Comparison of ENCODE assay signal across 25 cellular contexts in genomic region chr16:2767140-2767731, GRCh38. TPM values are rescaled to one million over a fixed set of nuclear protein-coding genes. Genes with fewer than 3 reads are reported as not detected.
A peak's percentile ranks its signal among the peaks of the same experiment; 100 is the strongest.
DNase-seq lines count a peak whose midpoint lies in the region; ATAC-seq, FAIRE-seq and TF ChIP-seq lines count a peak whose summit lies in the region.
"Had no signal": no experiment of that assay in that cellular context is flagged by ENCODE, and none has a peak within 500 bp of the region (broad histone marks: within the 10 kb centered on the region; RNA-seq: fewer than 3 reads in every experiment).

No MANE protein-coding gene starts in this region.

- H3K36me3 Mint-ChIP-seq in natural killer cell (peaks cover 18% of the 10 kb centered on the region), memory B cell (peaks cover 60% of the 10 kb centered on the region), mesothelial cell of epicardium (peaks cover 68% of the 10 kb centered on the region)
- peaks cover 36% of the 10 kb centered on the region for H3K36me3 Mint-ChIP-seq in natural killer cell treated with Interleukin-12 subunit alpha and Interleukin-12 subunit beta and Interleukin-15 and Interleukin-18, amount 100 ng/mL, for 72 hours

- H3K27me3 Mint-ChIP-seq in natural killer cell (ENCODE audit: low read depth in 2 of 2), result no peaks in the 10 kb centered on the region
- H3K27me3 Mint-ChIP-seq in natural killer cell treated with Interleukin-12 subunit alpha and Interleukin-12 subunit beta and Interleukin-15 and Interleukin-18, amount 100 ng/mL, for 72 hours, result no peaks in the 10 kb centered on the region
- no peaks in the 10 kb centered on the region for H3K27me3 Mint-ChIP-seq in memory B cell
- no peaks in the 10 kb centered on the region for H3K27me3 Mint-ChIP-seq in mesothelial cell of epicardium (ENCODE audit: low read depth)
- H3K27me3 Mint-ChIP-seq: activated naive CD8-positive, alpha-beta T cell treated with anti-CD3 and anti-CD28 coated beads for 36 hours; stimulated activated memory B cell treated with anti-CD40 and anti-IgM and Interleukin-4, amounts not matched to agents 10 μg/mL and 1 μg/mL and 100 μg/mL, for 72 hours had no signal

- DNase-seq in natural killer cell (no peak), adipocyte (ENCODE audit: low read depth) (no peak), memory B cell (ENCODE audit: low spot score in 2 of 2) (no peak), urothelium cell line (ENCODE audit: low spot score) (no peak), medulla oblongata (ENCODE audit: extremely low spot score) (no peak), T1000 (lab: John Stamatoyannopoulos, UW) (no peak), mesothelial cell of epicardium (ENCODE audit: low spot score in 2 of 2, unreplicated experiment in 2 of 2) (no peak)
- DNase-seq in natural killer cell treated with Interleukin-12 subunit alpha and Interleukin-12 subunit beta and Interleukin-15 and Interleukin-18, amount 100 ng/mL, for 72 hours (ENCODE audit: low spot score), result no peak
- DNase-seq: activated naive CD8-positive, alpha-beta T cell treated with anti-CD3 and anti-CD28 coated beads for 36 hours; activated T-cell treated with anti-CD3 and anti-CD28 coated beads, Interleukin-2, amount 50 U/mL, for 72 hours; brain microvascular endothelial cell; cortex of kidney; IMR-90; MM.1S; NCI-H1436 treated with DMSO at 0.1 percent for 48 hours; NCI-H2171; NCI-H526 had no signal

- H3K9me3 ChIP-seq in adipocyte (ENCODE audit: control insufficient read depth, low read length), result no peaks in the 10 kb centered on the region

- peaks cover 98% of the 10 kb centered on the region for H3K36me3 ChIP-seq in adipocyte (ENCODE audit: control insufficient read depth, insufficient read depth, low read length, severe bottlenecking)

- no peak overlapping the region for H3K4me3 ChIP-seq in adipocyte (ENCODE audit: low read length)
- H3K4me3 ChIP-seq: lung had no signal

- peaks cover 45% of the 10 kb centered on the region for H3K4me1 ChIP-seq in adipocyte (ENCODE audit: control insufficient read depth, insufficient read depth, low read length)

- TF ChIP-seq CTCF in natural killer cell (IDR thresholded peaks at IDR 0.05), result no peak
- TF ChIP-seq CTCF in mesothelial cell of epicardium (IDR thresholded peaks at IDR 0.05; ENCODE audit: unreplicated experiment), result no peak

- no peaks in the 10 kb centered on the region for H3K27me3 ChIP-seq in adipocyte (replicated peaks; ENCODE audit: control insufficient read depth, insufficient read depth, low read length)
- H3K27me3 ChIP-seq: brain microvascular endothelial cell had no signal

- peak overlapping the region; percentile 75 to 84 for H3K27ac Mint-ChIP-seq in natural killer cell
- H3K27ac Mint-ChIP-seq in natural killer cell treated with Interleukin-12 subunit alpha and Interleukin-12 subunit beta and Interleukin-15 and Interleukin-18, amount 100 ng/mL, for 72 hours, result peak overlapping the region in 1 of 2 donors; percentile 69
- H3K27ac Mint-ChIP-seq in memory B cell, result peak overlapping the region; percentile 76
- no peak overlapping the region for H3K27ac Mint-ChIP-seq in mesothelial cell of epicardium
- H3K27ac Mint-ChIP-seq: stimulated activated memory B cell treated with anti-CD40 and anti-IgM and Interleukin-4, amounts not matched to agents 10 μg/mL and 1 μg/mL and 100 μg/mL, for 72 hours had no signal

- no peaks in the 10 kb centered on the region for H3K9me3 Mint-ChIP-seq in natural killer cell
- no peaks in the 10 kb centered on the region for H3K9me3 Mint-ChIP-seq in natural killer cell treated with Interleukin-12 subunit alpha and Interleukin-12 subunit beta and Interleukin-15 and Interleukin-18, amount 100 ng/mL, for 72 hours
- no peaks in the 10 kb centered on the region for H3K9me3 Mint-ChIP-seq in memory B cell
- peaks cover 36% of the 10 kb centered on the region for H3K9me3 Mint-ChIP-seq in mesothelial cell of epicardium
- H3K9me3 Mint-ChIP-seq: activated naive CD8-positive, alpha-beta T cell treated with anti-CD3 and anti-CD28 coated beads for 36 hours; activated T-cell treated with anti-CD3 and anti-CD28 coated beads, Interleukin-2, amount 50 U/mL, for 72 hours; stimulated activated memory B cell treated with anti-CD40 and anti-IgM and Interleukin-4, amounts not matched to agents 10 μg/mL and 1 μg/mL and 100 μg/mL, for 72 hours had no signal

- H3K4me1 Mint-ChIP-seq in natural killer cell (peaks cover 27 to 48% of the 10 kb centered on the region in 2 donors), memory B cell (peaks cover 14% of the 10 kb centered on the region), mesothelial cell of epicardium (peaks cover 6% of the 10 kb centered on the region)
- peaks cover 34 to 57% of the 10 kb centered on the region in 2 donors for H3K4me1 Mint-ChIP-seq in natural killer cell treated with Interleukin-12 subunit alpha and Interleukin-12 subunit beta and Interleukin-15 and Interleukin-18, amount 100 ng/mL, for 72 hours (ENCODE audit: low read depth in 2 of 2)

- peak overlapping the region; percentile 16 for H3K9ac ChIP-seq in adipocyte (ENCODE audit: low read length)

- ATAC-seq in natural killer cell (no peak), memory B cell (ENCODE audit: low read depth) (no peak)
- ATAC-seq in natural killer cell treated with Interleukin-12 subunit alpha and Interleukin-12 subunit beta and Interleukin-15 and Interleukin-18, amount 100 ng/mL, for 72 hours, result no peak
- ATAC-seq: right cardiac atrium; Right ventricle myocardium inferior; stimulated activated memory B cell treated with anti-CD40 and anti-IgM and Interleukin-4, amounts not matched to agents 10 μg/mL and 1 μg/mL and 100 μg/mL, for 72 hours had no signal

- peak; percentile 70 for FAIRE-seq in urothelium cell line (lab: Jason Lieb, UNC)
- FAIRE-seq: TTC549 had no signal

- H3K4me3 Mint-ChIP-seq in natural killer cell, result no peak overlapping the region
- no peak overlapping the region for H3K4me3 Mint-ChIP-seq in natural killer cell treated with Interleukin-12 subunit alpha and Interleukin-12 subunit beta and Interleukin-15 and Interleukin-18, amount 100 ng/mL, for 72 hours
- H3K4me3 Mint-ChIP-seq in memory B cell, result no peak overlapping the region
- no peak overlapping the region for H3K4me3 Mint-ChIP-seq in mesothelial cell of epicardium
- H3K4me3 Mint-ChIP-seq: activated naive CD8-positive, alpha-beta T cell treated with anti-CD3 and anti-CD28 coated beads for 36 hours; activated T-cell treated with anti-CD3 and anti-CD28 coated beads, Interleukin-2, amount 50 U/mL, for 72 hours; stimulated activated memory B cell treated with anti-CD40 and anti-IgM and Interleukin-4, amounts not matched to agents 10 μg/mL and 1 μg/mL and 100 μg/mL, for 72 hours had no signal

- intact Hi-C loops in natural killer cell (cut with micrococcal nuclease), result no loop called here

RNA-seq across cellular contexts. Expression of gene ELOB, which starts 9.8 kb away (rescaled TPM):
- 100 to 1,000 TPM; 146 to 207 (median 161) TPM for total RNA-seq in natural killer cell
- total RNA-seq in natural killer cell treated with Interleukin-12 subunit alpha and Interleukin-12 subunit beta and Interleukin-15 and Interleukin-18, amount 100 ng/mL, for 72 hours, result 100 to 1,000 TPM; 196 to 201 TPM
- total RNA-seq in mesothelial cell of epicardium, result 192 to 200 TPM (median 195 TPM) in 3 replicates

RNA-seq across cellular contexts. Expression of gene SRRM2, which starts 14.8 kb away (rescaled TPM):
- total RNA-seq in natural killer cell (1,000 to 10,000 TPM; 1,131 to 1,162 (median 1,149) TPM), mesothelial cell of epicardium (832 to 854 TPM (median 837 TPM) in 3 replicates)
- 1,000 to 10,000 TPM in 1 of 2 donors, 100 to 1,000 TPM in 1; 569 to 1,109 TPM for total RNA-seq in natural killer cell treated with Interleukin-12 subunit alpha and Interleukin-12 subunit beta and Interleukin-15 and Interleukin-18, amount 100 ng/mL, for 72 hours

RNA-seq across cellular contexts. Expression of gene PRSS33, which starts 20.1 kb away (rescaled TPM):
- under 1 TPM; 0.20 to 0.63 (median 0.54) TPM for total RNA-seq in natural killer cell
- total RNA-seq in natural killer cell treated with Interleukin-12 subunit alpha and Interleukin-12 subunit beta and Interleukin-15 and Interleukin-18, amount 100 ng/mL, for 72 hours, result not detected
- total RNA-seq in mesothelial cell of epicardium, result not detected in 3 replicates
- total RNA-seq: Daoy, IMR-90, myocyte, osteocyte, right cardiac atrium, Right ventricle myocardium inferior had no signal

RNA-seq across cellular contexts. Expression of gene PRSS41, which starts 31.0 kb away (rescaled TPM):
- total RNA-seq in natural killer cell, result under 1 TPM in 1 of 3 donors, not detected in 2; 0.33 TPM
- not detected for total RNA-seq in natural killer cell treated with Interleukin-12 subunit alpha and Interleukin-12 subunit beta and Interleukin-15 and Interleukin-18, amount 100 ng/mL, for 72 hours
- not detected in 3 replicates for total RNA-seq in mesothelial cell of epicardium
- total RNA-seq: activated naive CD8-positive, alpha-beta T cell treated with anti-CD3 and anti-CD28 coated beads for 36 hours; Daoy; IMR-90; lung; myocyte; osteocyte; right cardiac atrium; Right ventricle myocardium inferior had no signal

RNA-seq across cellular contexts. Expression of gene PRSS27, which starts 47.2 kb away (rescaled TPM):
- total RNA-seq in natural killer cell (1 to 10 TPM in 2 of 3 donors, under 1 TPM in 1; 0.42 to 1.3 (median 1.2) TPM), mesothelial cell of epicardium (7.5 to 7.7 TPM (median 7.6 TPM) in 3 replicates)
- total RNA-seq in natural killer cell treated with Interleukin-12 subunit alpha and Interleukin-12 subunit beta and Interleukin-15 and Interleukin-18, amount 100 ng/mL, for 72 hours, result 1 to 10 TPM; 1.1 to 1.4 TPM
- total RNA-seq: Daoy had no signal
